ENCODE assay signal across 8 cellular contexts in genomic region chr12:55974308-55974724, GRCh38. TPM values are rescaled to one million over a fixed set of nuclear protein-coding genes. Genes with fewer than 3 reads are reported as not detected.
DNase-seq lines count a peak whose midpoint lies in the region; ATAC-seq, FAIRE-seq and TF ChIP-seq lines count a peak whose summit lies in the region.

No MANE protein-coding gene starts in this region.

- H3K27ac Mint-ChIP-seq in stimulated activated effector memory CD8-positive, alpha-beta T cell treated with anti-CD3 and anti-CD28 coated beads, Interleukin-12 subunit alpha, Interleukin-12 subunit beta, amount 100 ng/mL, for 72 hours = no peak overlapping the region
- H3K27ac Mint-ChIP-seq in activated T-helper 2 cell treated with anti-CD3 and anti-CD28 coated beads, Interferon-gamma antibody, Interleukin-2, Interleukin-4, amounts not matched to agents 10 μg/mL and 5 μg/mL and 100 μg/mL, durations not matched to agents 14 hours and 24 hours and 36 hours = no peak overlapping the region

- no peaks in the 10 kb centered on the region for H3K9me3 Mint-ChIP-seq in stimulated activated effector memory CD8-positive, alpha-beta T cell treated with anti-CD3 and anti-CD28 coated beads, Interleukin-12 subunit alpha, Interleukin-12 subunit beta, amount 100 ng/mL, for 72 hours
- no peaks in the 10 kb centered on the region for H3K9me3 Mint-ChIP-seq in activated T-helper 2 cell treated with anti-CD3 and anti-CD28 coated beads, Interferon-gamma antibody, Interleukin-2, Interleukin-4, amounts not matched to agents 10 μg/mL and 5 μg/mL and 100 μg/mL, durations not matched to agents 14 hours and 24 hours and 36 hours

- peaks cover 54% of the 10 kb centered on the region for H3K79me2 ChIP-seq in ACC112 (ENCODE audit: control insufficient read depth, insufficient read depth, low read length, unreplicated experiment)

- peak overlapping the region; percentile 93 for H3K4me3 ChIP-seq in ACC112 (ENCODE audit: low read depth, low read length)

- H3K4me1 ChIP-seq in ACC112 (ENCODE audit: control insufficient read depth, insufficient read depth, low read length, unreplicated experiment) = peaks cover 42% of the 10 kb centered on the region

- intact Hi-C loops in activated T-helper 2 cell treated with anti-CD3 and anti-CD28 coated beads, Interferon-gamma antibody, Interleukin-2, Interleukin-4, amounts not matched to agents 10 μg/mL and 5 μg/mL and 100 μg/mL, durations not matched to agents 14 hours and 24 hours and 36 hours (cut with micrococcal nuclease) = loop anchor here (1.0 kb wide), 1 partner anchor 157 kb away; the partner anchor contains the start of gene SARNP

- peaks cover 14% of the 10 kb centered on the region; the same call in 1 of the 2 replicates for H3K36me3 ChIP-seq in ACC112 (ENCODE audit: insufficient read depth, low read length)

- in situ Hi-C loops in T47D (cut with HindIII; ENCODE audit: low pct_unique_long_range_greater_than_20kb, low sequenced_read_pairs) = no loop called here

- H3K36me3 Mint-ChIP-seq in stimulated activated effector memory CD8-positive, alpha-beta T cell treated with anti-CD3 and anti-CD28 coated beads, Interleukin-12 subunit alpha, Interleukin-12 subunit beta, amount 100 ng/mL, for 72 hours = peaks cover 13% of the 10 kb centered on the region
- peaks cover 32% of the 10 kb centered on the region for H3K36me3 Mint-ChIP-seq in activated T-helper 2 cell treated with anti-CD3 and anti-CD28 coated beads, Interferon-gamma antibody, Interleukin-2, Interleukin-4, amounts not matched to agents 10 μg/mL and 5 μg/mL and 100 μg/mL, durations not matched to agents 14 hours and 24 hours and 36 hours (ENCODE audit: low read depth)

- TF ChIP-seq POLR2A in GM12891 (IDR thresholded peaks at IDR 0.05; ENCODE audit: low read depth, low read length) = no peak

- H3K27ac ChIP-seq in ACC112 (ENCODE audit: low read depth, low read length) = peak overlapping the region; percentile 78

- DNase-seq in GM12891 (ENCODE audit: insufficient read length, low spot score) (peak; percentile 43), NOMO-1 (lab: John Stamatoyannopoulos, UW; ENCODE audit: unreplicated experiment in 2 of 2) (peak; percentile 30 to 51), T47D (ENCODE audit: low read depth in 1 of 2, low spot score in 1 of 2) (peak; percentile 51 to 67), kidney glomerular epithelial cell (lab: John Stamatoyannopoulos, UW) (peak; percentile 18)
- no peak for DNase-seq in stimulated activated effector memory CD8-positive, alpha-beta T cell treated with anti-CD3 and anti-CD28 coated beads, Interleukin-12 subunit alpha, Interleukin-12 subunit beta, amount 100 ng/mL, for 72 hours (ENCODE audit: low spot score in 2 of 2)
- no peak for DNase-seq in activated T-helper 2 cell treated with anti-CD3 and anti-CD28 coated beads, Interferon-gamma antibody, Interleukin-2, Interleukin-4, amounts not matched to agents 10 μg/mL and 5 μg/mL and 100 μg/mL, durations not matched to agents 14 hours and 24 hours and 36 hours (ENCODE audit: low spot score)

- H3K27me3 Mint-ChIP-seq in activated T-helper 2 cell treated with anti-CD3 and anti-CD28 coated beads, Interferon-gamma antibody, Interleukin-2, Interleukin-4, amounts not matched to agents 10 μg/mL and 5 μg/mL and 100 μg/mL, durations not matched to agents 14 hours and 24 hours and 36 hours (ENCODE audit: low read depth) = no peaks in the 10 kb centered on the region

- H3K4me1 Mint-ChIP-seq in stimulated activated effector memory CD8-positive, alpha-beta T cell treated with anti-CD3 and anti-CD28 coated beads, Interleukin-12 subunit alpha, Interleukin-12 subunit beta, amount 100 ng/mL, for 72 hours = peaks cover 28% of the 10 kb centered on the region
- peaks cover 27% of the 10 kb centered on the region for H3K4me1 Mint-ChIP-seq in activated T-helper 2 cell treated with anti-CD3 and anti-CD28 coated beads, Interferon-gamma antibody, Interleukin-2, Interleukin-4, amounts not matched to agents 10 μg/mL and 5 μg/mL and 100 μg/mL, durations not matched to agents 14 hours and 24 hours and 36 hours (ENCODE audit: low read depth)

- FAIRE-seq in GM12891 (lab: Jason Lieb, UNC) = peak; percentile 45

- H2AFZ ChIP-seq in ACC112 (ENCODE audit: low read length, unreplicated experiment) = peak overlapping the region; percentile 31

- H3K27me3 ChIP-seq in ACC112 (ENCODE audit: insufficient read depth, low read length) = no peaks in the 10 kb centered on the region

- ATAC-seq in HG02981 (IDR thresholded peaks at IDR 0.05; ENCODE audit: unreplicated experiment) = peak; percentile 14
- peak; percentile 46 for ATAC-seq in stimulated activated effector memory CD8-positive, alpha-beta T cell treated with anti-CD3 and anti-CD28 coated beads, Interleukin-12 subunit alpha, Interleukin-12 subunit beta, amount 100 ng/mL, for 72 hours

- H3K4me3 Mint-ChIP-seq in stimulated activated effector memory CD8-positive, alpha-beta T cell treated with anti-CD3 and anti-CD28 coated beads, Interleukin-12 subunit alpha, Interleukin-12 subunit beta, amount 100 ng/mL, for 72 hours = no peak overlapping the region
- H3K4me3 Mint-ChIP-seq in activated T-helper 2 cell treated with anti-CD3 and anti-CD28 coated beads, Interferon-gamma antibody, Interleukin-2, Interleukin-4, amounts not matched to agents 10 μg/mL and 5 μg/mL and 100 μg/mL, durations not matched to agents 14 hours and 24 hours and 36 hours (ENCODE audit: low read depth) = no peak overlapping the region

TF ChIP-seq in GM12891, 5 proteins besides CTCF, POLR2A, EP300 and RAD21:
- TF ChIP-seq SPI1 (IDR thresholded peaks at IDR 0.05; ENCODE audit: low read depth, low read length) = no peak
- no peak for TF ChIP-seq PAX5 (IDR thresholded peaks at IDR 0.05; ENCODE audit: insufficient read depth, low read length, severe bottlenecking)
- TF ChIP-seq POLR2AphosphoS5 (IDR thresholded peaks at IDR 0.05; ENCODE audit: low read depth, low read length) = peak; percentile 5; the same call in 1 of the 2 replicates
- TF ChIP-seq POU2F2 (IDR thresholded peaks at IDR 0.05; ENCODE audit: low read depth, low read length) = no peak
- TF ChIP-seq TAF1 (IDR thresholded peaks at IDR 0.05; ENCODE audit: low read depth, low read length) = no peak; the same call in 1 of the 2 replicates

RNA-seq across cellular contexts. Expression of gene RAB5B, which starts 0.4 kb away (rescaled TPM):
- polyA plus RNA-seq in GM12891 (2012; ENCODE audit: low read depth, missing spikeins) = 56.2 TPM
- total RNA-seq in activated T-helper 2 cell treated with anti-CD3 and anti-CD28 coated beads, Interferon-gamma antibody, Interleukin-2, Interleukin-4, amounts not matched to agents 10 μg/mL and 5 μg/mL and 100 μg/mL, durations not matched to agents 14 hours and 24 hours and 36 hours = 47.9 and 51.0 TPM in 2 replicates

RNA-seq across cellular contexts. Expression of gene CDK2, which starts 7.7 kb away (rescaled TPM):
- polyA plus RNA-seq in GM12891 (2012; ENCODE audit: low read depth, missing spikeins) = 75.6 TPM
- 116 and 121 TPM in 2 replicates for total RNA-seq in activated T-helper 2 cell treated with anti-CD3 and anti-CD28 coated beads, Interferon-gamma antibody, Interleukin-2, Interleukin-4, amounts not matched to agents 10 μg/mL and 5 μg/mL and 100 μg/mL, durations not matched to agents 14 hours and 24 hours and 36 hours

RNA-seq across cellular contexts. Expression of gene PMEL, which starts 8.5 kb away (rescaled TPM):
- polyA plus RNA-seq in GM12891 (2012; ENCODE audit: low read depth, missing spikeins) = 1.7 TPM
- total RNA-seq in activated T-helper 2 cell treated with anti-CD3 and anti-CD28 coated beads, Interferon-gamma antibody, Interleukin-2, Interleukin-4, amounts not matched to agents 10 μg/mL and 5 μg/mL and 100 μg/mL, durations not matched to agents 14 hours and 24 hours and 36 hours = 0.32 and 0.37 TPM in 2 replicates

RNA-seq across cellular contexts. Expression of gene SUOX, which starts 22.8 kb away (rescaled TPM):
- 10.0 TPM for polyA plus RNA-seq in GM12891 (2012; ENCODE audit: low read depth, missing spikeins)
- total RNA-seq in activated T-helper 2 cell treated with anti-CD3 and anti-CD28 coated beads, Interferon-gamma antibody, Interleukin-2, Interleukin-4, amounts not matched to agents 10 μg/mL and 5 μg/mL and 100 μg/mL, durations not matched to agents 14 hours and 24 hours and 36 hours = 19.9 and 21.2 TPM in 2 replicates

RNA-seq across cellular contexts. Expression of gene DGKA, which starts 43.4 kb away (rescaled TPM):
- 49.3 TPM for polyA plus RNA-seq in GM12891 (2012; ENCODE audit: low read depth, missing spikeins)
- 218 and 242 TPM in 2 replicates for total RNA-seq in activated T-helper 2 cell treated with anti-CD3 and anti-CD28 coated beads, Interferon-gamma antibody, Interleukin-2, Interleukin-4, amounts not matched to agents 10 μg/mL and 5 μg/mL and 100 μg/mL, durations not matched to agents 14 hours and 24 hours and 36 hours

Comparison
In these comparisons a context has a peak if more than half of its experiments do, and no peak if none do; other contexts are left out.
1. DNase-seq: peak in GM12891 (single experiment), NOMO-1 (2 of 2), T47D (2 of 2) and kidney glomerular epithelial cell (single experiment); none in stimulated activated effector memory CD8-positive, alpha-beta T cell treated with anti-CD3 and anti-CD28 coated beads, Interleukin-12 subunit alpha, Interleukin-12 subunit beta, amount 100 ng/mL, for 72 hours (0 of 2) and activated T-helper 2 cell treated with anti-CD3 and anti-CD28 coated beads, Interferon-gamma antibody, Interleukin-2, Interleukin-4, amounts not matched to agents 10 μg/mL and 5 μg/mL and 100 μg/mL, durations not matched to agents 14 hours and 24 hours and 36 hours (single experiment).